In the genomic region with DNA sequence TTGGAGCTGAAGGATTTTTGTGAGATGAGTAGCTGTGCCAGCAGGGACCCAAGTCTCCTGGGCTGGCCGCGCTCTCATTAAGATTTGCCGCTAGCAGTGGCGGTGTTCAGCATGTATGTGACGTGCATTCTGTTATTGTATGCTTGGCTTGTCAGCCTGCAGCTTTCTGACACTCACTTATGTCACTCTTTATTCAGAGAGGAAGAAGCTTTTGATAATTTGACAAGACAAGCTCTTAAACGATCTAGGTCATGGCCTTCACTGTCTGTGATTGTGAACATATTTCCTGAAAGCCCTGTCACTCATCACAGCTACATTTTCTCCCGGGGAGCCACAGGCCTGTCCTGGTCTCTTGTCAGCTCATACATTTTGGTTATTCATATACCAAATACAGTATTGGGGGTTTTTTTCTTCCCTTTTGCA, we compare ENCODE assay signal across 11 cellular contexts.
DNase-seq lines count a peak whose midpoint lies in the region; ATAC-seq and TF ChIP-seq lines count a peak whose summit lies in the region.
"Had no signal": no experiment of that assay in that cellular context is flagged by ENCODE, and none has a peak within 500 bp of the region (broad histone marks: within the 10 kb centered on the region; RNA-seq: fewer than 3 reads in every experiment).

No MANE protein-coding gene starts in this region.

- 34 to 56% (median 40%) methylated on average over 7 of the region's 7 CpGs for WGBS in spleen, 5 donors
- WGBS in lower leg skin, 2 donors: 83 to 85% methylated on average over 7 of the region's 7 CpGs

- H3K36me3 ChIP-seq in spleen (peaks cover 0 to 14% (median 3%) of the 10 kb centered on the region in 6 donors), MM.1S (replicated peaks; ENCODE audit: insufficient read depth, low read length) (no peaks in the 10 kb centered on the region)
- H3K36me3 ChIP-seq: neutrophil had no signal

- no peak for TF ChIP-seq POLR2A in spleen (IDR thresholded peaks at IDR 0.05)
- no peak for TF ChIP-seq POLR2A in lower leg skin (IDR thresholded peaks at IDR 0.05)

- H3K27ac ChIP-seq in spleen: peak overlapping the region; percentile 14 to 89 (median 76)
- no peak overlapping the region for H3K27ac ChIP-seq in MM.1S (ENCODE audit: low read length)
- H3K27ac ChIP-seq: neutrophil had no signal

- peaks cover 0 to 5% (median 0%) of the 10 kb centered on the region in 8 donors for H3K9me3 ChIP-seq in spleen
- H3K9me3 ChIP-seq in MM.1S (replicated peaks; ENCODE audit: insufficient read depth, low read length): no peaks in the 10 kb centered on the region
- H3K9me3 ChIP-seq: neutrophil had no signal

- DNase-seq in NCI-H748 (lab: John Stamatoyannopoulos, UW; ENCODE audit: unreplicated experiment): peak; percentile 67
- DNase-seq in NCI-H748 treated with DMSO at 0.1 percent for 48 hours (lab: John Stamatoyannopoulos, UW): no peak
- peak; percentile 41 for DNase-seq in SK-N-DZ (ENCODE audit: low spot score)
- no peak for DNase-seq in spleen
- no peak for DNase-seq in MM.1S
- DNase-seq in DMS114 treated with DMSO at 0.1 percent for 48 hours (lab: John Stamatoyannopoulos, UW; ENCODE audit: unreplicated experiment): no peak
- DNase-seq in lower leg skin (ENCODE audit: low spot score in 2 of 2): no peak
- DNase-seq: AML-193, aorta had no signal

- intact Hi-C loops in spleen (cut with DNase I; ENCODE audit: low total_unique reads): no loop called here
- intact Hi-C loops in lower leg skin (cut with DNase I; ENCODE audit: low total_unique reads): no loop called here

- H3F3A ChIP-seq in MM.1S (ENCODE audit: insufficient read depth, low read length): no peaks in the 10 kb centered on the region

- H3K4me3 ChIP-seq in spleen (no peak overlapping the region), MM.1S (ENCODE audit: low read length) (no peak overlapping the region), lower leg skin (ENCODE audit: low read depth, poor library complexity, severe bottlenecking) (no peak overlapping the region)

- no peak overlapping the region for H3K9ac ChIP-seq in MM.1S (ENCODE audit: low read length)

- H3K9me2 ChIP-seq in MM.1S (replicated peaks; ENCODE audit: insufficient read depth, low read length): no peaks in the 10 kb centered on the region

- peak; percentile 50 for ATAC-seq in HG02973 (IDR thresholded peaks at IDR 0.05; ENCODE audit: unreplicated experiment)

- H3K4me2 ChIP-seq in MM.1S (ENCODE audit: low read depth, low read length): no peak overlapping the region

- peaks cover 4 to 59% (median 21%) of the 10 kb centered on the region in 6 donors for H3K4me1 ChIP-seq in spleen
- H3K4me1 ChIP-seq in MM.1S (ENCODE audit: low read length): no peaks in the 10 kb centered on the region

- no peak overlapping the region for H2AFZ ChIP-seq in MM.1S (ENCODE audit: low read length)

- no peak for TF ChIP-seq CTCF in spleen (IDR thresholded peaks at IDR 0.05 in 8 of 11, conservative IDR thresholded peaks at IDR 0.05 in 3 of 11)
- TF ChIP-seq CTCF in MM.1S (IDR thresholded peaks at IDR 0.05; ENCODE audit: low read length): no peak
- TF ChIP-seq CTCF in lower leg skin (IDR thresholded peaks at IDR 0.05): no peak

- no peaks in the 10 kb centered on the region for H3K79me2 ChIP-seq in MM.1S (ENCODE audit: low read length)

- H4K20me1 ChIP-seq in MM.1S (ENCODE audit: insufficient read depth, low read length): no peaks in the 10 kb centered on the region

- no peaks in the 10 kb centered on the region for H3K27me3 ChIP-seq in spleen (replicated peaks in 1 of 7)
- H3K27me3 ChIP-seq in MM.1S (replicated peaks; ENCODE audit: insufficient read depth, low read length): no peaks in the 10 kb centered on the region
- H3K27me3 ChIP-seq: neutrophil had no signal

Comparison
In these comparisons a context has a peak if more than half of its experiments do, and no peak if none do; other contexts are left out.
1. DNase-seq: peak in NCI-H748 (single experiment) and SK-N-DZ (single experiment); none in NCI-H748 treated with DMSO at 0.1 percent for 48 hours (single experiment), spleen (single experiment), MM.1S (single experiment), DMS114 treated with DMSO at 0.1 percent for 48 hours (single experiment) and lower leg skin (0 of 2).